ENCODE assay signal across 28 cellular contexts in the genomic region with DNA sequence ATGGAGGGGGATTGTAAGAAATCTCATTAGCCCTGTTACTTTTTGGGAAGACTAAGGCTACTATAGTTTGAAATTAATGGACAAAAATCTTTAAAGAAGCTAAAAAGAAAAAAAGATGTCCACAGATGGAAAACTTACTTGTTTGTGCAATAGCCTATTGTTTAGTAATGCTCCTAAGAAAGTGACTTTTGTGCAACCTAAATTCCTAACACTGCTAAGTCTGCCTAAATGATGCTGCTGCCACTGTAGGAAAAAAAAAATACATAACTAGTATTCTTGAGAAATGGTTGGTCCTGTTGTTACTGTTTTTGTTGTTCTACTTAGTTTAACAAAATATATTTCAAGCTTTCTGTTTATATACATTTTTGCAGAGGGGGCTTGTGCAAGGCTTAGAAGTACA.
"Had no signal": no experiment of that assay in that cellular context is flagged by ENCODE, and none has a peak within 500 bp of the region (broad histone marks: within the 10 kb centered on the region; RNA-seq: fewer than 3 reads in every experiment).

No MANE protein-coding gene starts in this region.

- H3K36me3 ChIP-seq: ascending aorta, breast epithelium, cardiac muscle cell, colonic mucosa, esophagus squamous epithelium had no signal

- H3K27me3 ChIP-seq: ascending aorta, breast epithelium, cardiac muscle cell, colonic mucosa, esophagus squamous epithelium had no signal

- H3K4me3 ChIP-seq: ascending aorta, breast epithelium, cardiac muscle cell, colonic mucosa, esophagus squamous epithelium had no signal

- H3K4me1 Mint-ChIP-seq: activated CD4-positive, alpha-beta T cell treated with anti-CD3 and anti-CD28 coated beads, Interleukin-2, amount 10 ng/mL, durations not matched to agents 24 days and 14 days had no signal

- ATAC-seq: activated CD4-positive, alpha-beta T cell treated with anti-CD3 and anti-CD28 coated beads for 36 hours; activated T-cell treated with anti-CD3 and anti-CD28 coated beads, Interleukin-2, amount 50 U/mL, for 72 hours had no signal

- H3K4me1 ChIP-seq: colonic mucosa had no signal

- H3K9me3 ChIP-seq: ascending aorta, breast epithelium, colonic mucosa, esophagus squamous epithelium had no signal

- H3K27ac Mint-ChIP-seq: activated CD4-positive, alpha-beta memory T cell treated with anti-CD3 and anti-CD28 coated beads, Interleukin-2, amount 10 ng/mL, durations not matched to agents 7 days and 5 days; activated CD4-positive, alpha-beta T cell treated with anti-CD3 and anti-CD28 coated beads for 36 hours; activated CD4-positive, alpha-beta T cell treated with anti-CD3 and anti-CD28 coated beads, Interleukin-2, amount 10 ng/mL, durations not matched to agents 24 days and 14 days; activated naive CD8-positive, alpha-beta T cell; activated T-cell treated with anti-CD3 and anti-CD28 coated beads, Interleukin-2, amount 50 U/mL, for 24 hours; activated T-cell treated with anti-CD3 and anti-CD28 coated beads, Interleukin-2, amount 50 U/mL, for 72 hours; brain had no signal

- DNase-seq: activated CD4-positive, alpha-beta memory T cell treated with anti-CD3 and anti-CD28 coated beads, Interleukin-2, amount 10 ng/mL, durations not matched to agents 7 days and 5 days; activated CD4-positive, alpha-beta T cell treated with anti-CD3 and anti-CD28 coated beads for 36 hours; activated CD4-positive, alpha-beta T cell treated with anti-CD3 and anti-CD28 coated beads, Interleukin-2, amount 10 ng/mL, durations not matched to agents 24 days and 14 days; activated CD4-positive, CD25-positive, alpha-beta regulatory T cell; activated CD4-positive, CD25-positive, alpha-beta regulatory T cell treated with anti-CD3 and anti-CD28 coated beads, Interleukin-2, amount 50 U/mL, for 72 hours; activated CD8-positive, alpha-beta memory T cell treated with anti-CD3 and anti-CD28 coated beads, Interleukin-2, amount 50 U/mL, for 48 hours; activated gamma-delta T cell treated with Interleukin-2 at 50 U/mL for 16 hours; activated naive CD4-positive, alpha-beta T cell treated with anti-CD3 and anti-CD28 coated beads, Interleukin-2, amount 50 U/mL, for 16 hours; activated naive CD4-positive, alpha-beta T cell treated with Interleukin-2 at 50 U/mL for 16 hours; activated T-cell treated with anti-CD3 and anti-CD28 coated beads for 4 hours; activated T-cell treated with anti-CD3 and anti-CD28 coated beads, Interleukin-2, amount 50 U/mL, for 24 hours; activated T-cell treated with anti-CD3 and anti-CD28 coated beads, Interleukin-2, amount 50 U/mL, for 72 hours; central memory CD4-positive, alpha-beta T cell; cerebellar nuclear complex; colonic mucosa; effector CD8-positive, alpha-beta T cell; esophagus squamous epithelium; foreskin fibroblast; head of caudate nucleus; SW 1271; T-helper 1 cell; T-helper 2 cell had no signal

- H3K27me3 Mint-ChIP-seq: activated CD4-positive, alpha-beta memory T cell treated with anti-CD3 and anti-CD28 coated beads, Interleukin-2, amount 10 ng/mL, durations not matched to agents 7 days and 5 days; activated CD4-positive, alpha-beta T cell treated with anti-CD3 and anti-CD28 coated beads for 36 hours; activated CD4-positive, alpha-beta T cell treated with anti-CD3 and anti-CD28 coated beads, Interleukin-2, amount 10 ng/mL, durations not matched to agents 24 days and 14 days; activated naive CD8-positive, alpha-beta T cell; activated T-cell treated with anti-CD3 and anti-CD28 coated beads, Interleukin-2, amount 50 U/mL, for 24 hours; brain had no signal

- H3K27ac ChIP-seq: ascending aorta, breast epithelium, cardiac muscle cell, colonic mucosa, epithelial cell of prostate, esophagus squamous epithelium had no signal

- H3K36me3 Mint-ChIP-seq: activated naive CD8-positive, alpha-beta T cell; brain had no signal

- H3K4me3 Mint-ChIP-seq: activated CD4-positive, alpha-beta memory T cell treated with anti-CD3 and anti-CD28 coated beads, Interleukin-2, amount 10 ng/mL, durations not matched to agents 7 days and 5 days; activated CD4-positive, alpha-beta T cell treated with anti-CD3 and anti-CD28 coated beads for 36 hours; activated CD4-positive, alpha-beta T cell treated with anti-CD3 and anti-CD28 coated beads, Interleukin-2, amount 10 ng/mL, durations not matched to agents 24 days and 14 days; activated naive CD8-positive, alpha-beta T cell; activated T-cell treated with anti-CD3 and anti-CD28 coated beads, Interleukin-2, amount 50 U/mL, for 24 hours; activated T-cell treated with anti-CD3 and anti-CD28 coated beads, Interleukin-2, amount 50 U/mL, for 72 hours; brain had no signal
